ENCODE assay signal across 1 cellular context in the genomic region with DNA sequence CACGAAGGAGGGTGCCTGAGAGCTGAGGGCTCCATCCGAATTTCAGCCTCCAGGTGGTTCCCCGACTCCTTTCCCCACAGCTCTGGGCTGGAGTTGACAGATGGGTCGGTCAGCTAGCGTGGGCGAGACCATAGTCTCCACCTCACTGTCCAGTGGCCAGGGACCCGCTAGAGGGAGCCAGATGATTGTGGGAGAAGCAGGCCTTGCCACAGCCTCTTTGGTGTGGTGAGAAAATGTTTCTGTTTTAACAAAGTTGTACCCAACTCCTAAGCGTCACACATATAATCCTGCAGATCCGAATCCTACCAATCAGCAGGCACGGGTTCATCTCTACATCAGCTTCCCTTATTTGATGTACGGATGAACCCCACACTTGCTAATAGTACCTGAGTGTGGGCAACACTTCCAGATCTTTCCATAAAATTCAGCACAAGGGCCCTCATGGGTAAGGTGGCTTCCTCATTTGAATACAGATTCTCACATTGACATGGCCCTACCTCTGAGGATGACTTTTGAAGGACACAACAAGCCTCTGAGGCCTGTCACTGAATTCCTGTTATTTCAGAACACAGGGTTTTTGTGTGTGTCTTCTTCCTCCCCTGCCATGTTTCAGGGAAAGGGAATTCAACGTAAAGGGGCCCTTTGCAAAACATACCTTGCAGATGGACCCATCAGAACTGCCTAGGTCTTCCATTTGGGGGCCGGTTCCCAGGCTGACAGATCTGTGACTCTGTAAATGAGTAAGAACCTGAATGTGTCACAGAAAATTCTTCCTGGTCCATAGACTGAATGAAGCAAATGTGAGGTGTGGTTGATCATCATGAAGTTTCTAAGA.
TF ChIP-seq lines count a peak whose summit lies in the region.

No MANE protein-coding gene starts in this region.

TF ChIP-seq in HepG2, 621 proteins besides CTCF, POLR2A, EP300 and RAD21 (continued from another document and continues in another):
- TF ChIP-seq RFX1 (IDR thresholded peaks at IDR 0.05) (no peak), RBM39 (IDR thresholded peaks at IDR 0.05; ENCODE audit: low read depth, low read length, poor library complexity, severe bottlenecking) (no peak), REPIN1 (CRISPR knock-in tag; IDR thresholded peaks at IDR 0.05; ENCODE audit: borderline replicate concordance, low read depth) (peak; percentile 85; the same call in 1 of the 2 replicates), PRPF4 (IDR thresholded peaks at IDR 0.05; ENCODE audit: low read depth, low read length, poor library complexity, severe bottlenecking) (no peak), MXD4 (CRISPR knock-in tag; IDR thresholded peaks at IDR 0.05) (peak; percentile 79; the same call in 1 of the 2 replicates), CEBPB (IDR thresholded peaks at IDR 0.05; ENCODE audit: borderline replicate concordance, low read depth, low read length) (no peak), ZNF530 (CRISPR knock-in tag; IDR thresholded peaks at IDR 0.05; ENCODE audit: low read depth) (no peak), MXI1 (IDR thresholded peaks at IDR 0.05; ENCODE audit: borderline replicate concordance, low read depth, low read length) (peak; percentile 78; the same call in 1 of the 3 replicates), HCFC1 (IDR thresholded peaks at IDR 0.05; ENCODE audit: low read depth, low read length) (no peak), ZNF180 (CRISPR knock-in tag; IDR thresholded peaks at IDR 0.05; ENCODE audit: borderline replicate concordance, low read depth) (no peak), ZSCAN31 (CRISPR knock-in tag; IDR thresholded peaks at IDR 0.05; ENCODE audit: low read depth) (no peak), CEBPG (CRISPR knock-in tag; IDR thresholded peaks at IDR 0.05) (no peak), GFI1 (CRISPR knock-in tag; IDR thresholded peaks at IDR 0.05; ENCODE audit: borderline replicate concordance) (no peak), SNAI1 (CRISPR knock-in tag; IDR thresholded peaks at IDR 0.05; ENCODE audit: borderline replicate concordance) (no peak), ZNF138 (CRISPR knock-in tag; IDR thresholded peaks at IDR 0.05; ENCODE audit: low read depth) (no peak), ZMYM3 (CRISPR knock-in tag; IDR thresholded peaks at IDR 0.05) (no peak), ZNF7 (CRISPR knock-in tag; IDR thresholded peaks at IDR 0.05) (no peak), ZNF766 (CRISPR knock-in tag; IDR thresholded peaks at IDR 0.05; ENCODE audit: borderline replicate concordance) (peak; percentile 62; the same call in 1 of the 2 replicates), POLR2G (IDR thresholded peaks at IDR 0.05; ENCODE audit: low read depth, low read length) (no peak), ATRX (CRISPR knock-in tag; IDR thresholded peaks at IDR 0.05; ENCODE audit: borderline replicate concordance) (no peak), ASH2L (IDR thresholded peaks at IDR 0.05; ENCODE audit: insufficient read length, low read depth, low read length) (peak; percentile 29)
- TF ChIP-seq, protein P1, sequence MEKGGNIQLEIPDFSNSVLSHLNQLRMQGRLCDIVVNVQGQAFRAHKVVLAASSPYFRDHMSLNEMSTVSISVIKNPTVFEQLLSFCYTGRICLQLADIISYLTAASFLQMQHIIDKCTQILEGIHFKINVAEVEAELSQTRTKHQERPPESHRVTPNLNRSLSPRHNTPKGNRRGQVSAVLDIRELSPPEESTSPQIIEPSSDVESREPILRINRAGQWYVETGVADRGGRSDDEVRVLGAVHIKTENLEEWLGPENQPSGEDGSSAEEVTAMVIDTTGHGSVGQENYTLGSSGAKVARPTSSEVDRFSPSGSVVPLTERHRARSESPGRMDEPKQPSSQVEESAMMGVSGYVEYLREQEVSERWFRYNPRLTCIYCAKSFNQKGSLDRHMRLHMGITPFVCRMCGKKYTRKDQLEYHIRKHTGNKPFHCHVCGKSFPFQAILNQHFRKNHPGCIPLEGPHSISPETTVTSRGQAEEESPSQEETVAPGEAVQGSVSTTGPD (CRISPR knock-in tag; IDR thresholded peaks at IDR 0.05): no peak
- TF ChIP-seq, protein P2, sequence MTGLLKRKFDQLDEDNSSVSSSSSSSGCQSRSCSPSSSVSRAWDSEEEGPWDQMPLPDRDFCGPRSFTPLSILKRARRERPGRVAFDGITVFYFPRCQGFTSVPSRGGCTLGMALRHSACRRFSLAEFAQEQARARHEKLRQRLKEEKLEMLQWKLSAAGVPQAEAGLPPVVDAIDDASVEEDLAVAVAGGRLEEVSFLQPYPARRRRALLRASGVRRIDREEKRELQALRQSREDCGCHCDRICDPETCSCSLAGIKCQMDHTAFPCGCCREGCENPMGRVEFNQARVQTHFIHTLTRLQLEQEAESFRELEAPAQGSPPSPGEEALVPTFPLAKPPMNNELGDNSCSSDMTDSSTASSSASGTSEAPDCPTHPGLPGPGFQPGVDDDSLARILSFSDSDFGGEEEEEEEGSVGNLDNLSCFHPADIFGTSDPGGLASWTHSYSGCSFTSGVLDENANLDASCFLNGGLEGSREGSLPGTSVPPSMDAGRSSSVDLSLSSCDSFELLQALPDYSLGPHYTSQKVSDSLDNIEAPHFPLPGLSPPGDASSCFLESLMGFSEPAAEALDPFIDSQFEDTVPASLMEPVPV (CRISPR knock-in tag; IDR thresholded peaks at IDR 0.05): no peak
- TF ChIP-seq, protein P3, sequence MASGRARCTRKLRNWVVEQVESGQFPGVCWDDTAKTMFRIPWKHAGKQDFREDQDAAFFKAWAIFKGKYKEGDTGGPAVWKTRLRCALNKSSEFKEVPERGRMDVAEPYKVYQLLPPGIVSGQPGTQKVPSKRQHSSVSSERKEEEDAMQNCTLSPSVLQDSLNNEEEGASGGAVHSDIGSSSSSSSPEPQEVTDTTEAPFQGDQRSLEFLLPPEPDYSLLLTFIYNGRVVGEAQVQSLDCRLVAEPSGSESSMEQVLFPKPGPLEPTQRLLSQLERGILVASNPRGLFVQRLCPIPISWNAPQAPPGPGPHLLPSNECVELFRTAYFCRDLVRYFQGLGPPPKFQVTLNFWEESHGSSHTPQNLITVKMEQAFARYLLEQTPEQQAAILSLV (CRISPR knock-in tag; IDR thresholded peaks at IDR 0.05; ENCODE audit: borderline replicate concordance): no peak
- TF ChIP-seq, protein P4, sequence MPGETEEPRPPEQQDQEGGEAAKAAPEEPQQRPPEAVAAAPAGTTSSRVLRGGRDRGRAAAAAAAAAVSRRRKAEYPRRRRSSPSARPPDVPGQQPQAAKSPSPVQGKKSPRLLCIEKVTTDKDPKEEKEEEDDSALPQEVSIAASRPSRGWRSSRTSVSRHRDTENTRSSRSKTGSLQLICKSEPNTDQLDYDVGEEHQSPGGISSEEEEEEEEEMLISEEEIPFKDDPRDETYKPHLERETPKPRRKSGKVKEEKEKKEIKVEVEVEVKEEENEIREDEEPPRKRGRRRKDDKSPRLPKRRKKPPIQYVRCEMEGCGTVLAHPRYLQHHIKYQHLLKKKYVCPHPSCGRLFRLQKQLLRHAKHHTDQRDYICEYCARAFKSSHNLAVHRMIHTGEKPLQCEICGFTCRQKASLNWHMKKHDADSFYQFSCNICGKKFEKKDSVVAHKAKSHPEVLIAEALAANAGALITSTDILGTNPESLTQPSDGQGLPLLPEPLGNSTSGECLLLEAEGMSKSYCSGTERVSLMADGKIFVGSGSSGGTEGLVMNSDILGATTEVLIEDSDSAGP (CRISPR knock-in tag; IDR thresholded peaks at IDR 0.05; ENCODE audit: borderline replicate concordance): peak; percentile 79; the same call in 1 of the 2 replicates
- TF ChIP-seq, protein P5, sequence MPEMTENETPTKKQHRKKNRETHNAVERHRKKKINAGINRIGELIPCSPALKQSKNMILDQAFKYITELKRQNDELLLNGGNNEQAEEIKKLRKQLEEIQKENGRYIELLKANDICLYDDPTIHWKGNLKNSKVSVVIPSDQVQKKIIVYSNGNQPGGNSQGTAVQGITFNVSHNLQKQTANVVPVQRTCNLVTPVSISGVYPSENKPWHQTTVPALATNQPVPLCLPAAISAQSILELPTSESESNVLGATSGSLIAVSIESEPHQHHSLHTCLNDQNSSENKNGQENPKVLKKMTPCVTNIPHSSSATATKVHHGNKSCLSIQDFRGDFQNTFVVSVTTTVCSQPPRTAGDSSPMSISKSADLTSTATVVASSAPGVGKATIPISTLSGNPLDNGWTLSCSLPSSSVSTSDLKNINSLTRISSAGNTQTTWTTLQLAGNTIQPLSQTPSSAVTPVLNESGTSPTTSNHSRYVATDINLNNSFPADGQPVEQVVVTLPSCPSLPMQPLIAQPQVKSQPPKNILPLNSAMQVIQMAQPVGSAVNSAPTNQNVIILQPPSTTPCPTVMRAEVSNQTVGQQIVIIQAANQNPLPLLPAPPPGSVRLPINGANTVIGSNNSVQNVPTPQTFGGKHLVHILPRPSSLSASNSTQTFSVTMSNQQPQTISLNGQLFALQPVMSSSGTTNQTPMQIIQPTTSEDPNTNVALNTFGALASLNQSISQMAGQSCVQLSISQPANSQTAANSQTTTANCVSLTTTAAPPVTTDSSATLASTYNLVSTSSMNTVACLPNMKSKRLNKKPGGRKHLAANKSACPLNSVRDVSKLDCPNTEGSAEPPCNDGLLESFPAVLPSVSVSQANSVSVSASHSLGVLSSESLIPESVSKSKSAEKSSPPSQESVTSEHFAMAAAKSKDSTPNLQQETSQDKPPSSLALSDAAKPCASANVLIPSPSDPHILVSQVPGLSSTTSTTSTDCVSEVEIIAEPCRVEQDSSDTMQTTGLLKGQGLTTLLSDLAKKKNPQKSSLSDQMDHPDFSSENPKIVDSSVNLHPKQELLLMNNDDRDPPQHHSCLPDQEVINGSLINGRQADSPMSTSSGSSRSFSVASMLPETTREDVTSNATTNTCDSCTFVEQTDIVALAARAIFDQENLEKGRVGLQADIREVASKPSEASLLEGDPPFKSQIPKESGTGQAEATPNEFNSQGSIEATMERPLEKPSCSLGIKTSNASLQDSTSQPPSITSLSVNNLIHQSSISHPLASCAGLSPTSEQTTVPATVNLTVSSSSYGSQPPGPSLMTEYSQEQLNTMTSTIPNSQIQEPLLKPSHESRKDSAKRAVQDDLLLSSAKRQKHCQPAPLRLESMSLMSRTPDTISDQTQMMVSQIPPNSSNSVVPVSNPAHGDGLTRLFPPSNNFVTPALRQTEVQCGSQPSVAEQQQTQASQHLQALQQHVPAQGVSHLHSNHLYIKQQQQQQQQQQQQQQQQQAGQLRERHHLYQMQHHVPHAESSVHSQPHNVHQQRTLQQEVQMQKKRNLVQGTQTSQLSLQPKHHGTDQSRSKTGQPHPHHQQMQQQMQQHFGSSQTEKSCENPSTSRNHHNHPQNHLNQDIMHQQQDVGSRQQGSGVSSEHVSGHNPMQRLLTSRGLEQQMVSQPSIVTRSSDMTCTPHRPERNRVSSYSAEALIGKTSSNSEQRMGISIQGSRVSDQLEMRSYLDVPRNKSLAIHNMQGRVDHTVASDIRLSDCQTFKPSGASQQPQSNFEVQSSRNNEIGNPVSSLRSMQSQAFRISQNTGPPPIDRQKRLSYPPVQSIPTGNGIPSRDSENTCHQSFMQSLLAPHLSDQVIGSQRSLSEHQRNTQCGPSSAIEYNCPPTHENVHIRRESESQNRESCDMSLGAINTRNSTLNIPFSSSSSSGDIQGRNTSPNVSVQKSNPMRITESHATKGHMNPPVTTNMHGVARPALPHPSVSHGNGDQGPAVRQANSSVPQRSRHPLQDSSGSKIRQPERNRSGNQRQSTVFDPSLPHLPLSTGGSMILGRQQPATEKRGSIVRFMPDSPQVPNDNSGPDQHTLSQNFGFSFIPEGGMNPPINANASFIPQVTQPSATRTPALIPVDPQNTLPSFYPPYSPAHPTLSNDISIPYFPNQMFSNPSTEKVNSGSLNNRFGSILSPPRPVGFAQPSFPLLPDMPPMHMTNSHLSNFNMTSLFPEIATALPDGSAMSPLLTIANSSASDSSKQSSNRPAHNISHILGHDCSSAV (CRISPR knock-in tag; IDR thresholded peaks at IDR 0.05; ENCODE audit: borderline replicate concordance): no peak
- TF ChIP-seq, protein P6, sequence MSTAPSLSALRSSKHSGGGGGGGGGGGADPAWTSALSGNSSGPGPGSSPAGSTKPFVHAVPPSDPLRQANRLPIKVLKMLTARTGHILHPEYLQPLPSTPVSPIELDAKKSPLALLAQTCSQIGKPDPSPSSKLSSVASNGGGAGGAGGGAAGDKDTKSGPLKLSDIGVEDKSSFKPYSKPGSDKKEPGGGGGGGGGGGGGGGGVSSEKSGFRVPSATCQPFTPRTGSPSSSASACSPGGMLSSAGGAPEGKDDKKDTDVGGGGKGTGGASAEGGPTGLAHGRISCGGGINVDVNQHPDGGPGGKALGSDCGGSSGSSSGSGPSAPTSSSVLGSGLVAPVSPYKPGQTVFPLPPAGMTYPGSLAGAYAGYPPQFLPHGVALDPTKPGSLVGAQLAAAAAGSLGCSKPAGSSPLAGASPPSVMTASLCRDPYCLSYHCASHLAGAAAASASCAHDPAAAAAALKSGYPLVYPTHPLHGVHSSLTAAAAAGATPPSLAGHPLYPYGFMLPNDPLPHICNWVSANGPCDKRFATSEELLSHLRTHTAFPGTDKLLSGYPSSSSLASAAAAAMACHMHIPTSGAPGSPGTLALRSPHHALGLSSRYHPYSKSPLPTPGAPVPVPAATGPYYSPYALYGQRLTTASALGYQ (CRISPR knock-in tag; IDR thresholded peaks at IDR 0.05): no peak
- TF ChIP-seq, protein P7, sequence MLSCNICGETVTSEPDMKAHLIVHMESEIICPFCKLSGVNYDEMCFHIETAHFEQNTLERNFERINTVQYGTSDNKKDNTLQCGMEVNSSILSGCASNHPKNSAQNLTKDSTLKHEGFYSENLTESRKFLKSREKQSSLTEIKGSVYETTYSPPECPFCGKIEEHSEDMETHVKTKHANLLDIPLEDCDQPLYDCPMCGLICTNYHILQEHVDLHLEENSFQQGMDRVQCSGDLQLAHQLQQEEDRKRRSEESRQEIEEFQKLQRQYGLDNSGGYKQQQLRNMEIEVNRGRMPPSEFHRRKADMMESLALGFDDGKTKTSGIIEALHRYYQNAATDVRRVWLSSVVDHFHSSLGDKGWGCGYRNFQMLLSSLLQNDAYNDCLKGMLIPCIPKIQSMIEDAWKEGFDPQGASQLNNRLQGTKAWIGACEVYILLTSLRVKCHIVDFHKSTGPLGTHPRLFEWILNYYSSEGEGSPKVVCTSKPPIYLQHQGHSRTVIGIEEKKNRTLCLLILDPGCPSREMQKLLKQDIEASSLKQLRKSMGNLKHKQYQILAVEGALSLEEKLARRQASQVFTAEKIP (CRISPR knock-in tag; IDR thresholded peaks at IDR 0.05; ENCODE audit: borderline replicate concordance): no peak
- TF ChIP-seq, protein P8, sequence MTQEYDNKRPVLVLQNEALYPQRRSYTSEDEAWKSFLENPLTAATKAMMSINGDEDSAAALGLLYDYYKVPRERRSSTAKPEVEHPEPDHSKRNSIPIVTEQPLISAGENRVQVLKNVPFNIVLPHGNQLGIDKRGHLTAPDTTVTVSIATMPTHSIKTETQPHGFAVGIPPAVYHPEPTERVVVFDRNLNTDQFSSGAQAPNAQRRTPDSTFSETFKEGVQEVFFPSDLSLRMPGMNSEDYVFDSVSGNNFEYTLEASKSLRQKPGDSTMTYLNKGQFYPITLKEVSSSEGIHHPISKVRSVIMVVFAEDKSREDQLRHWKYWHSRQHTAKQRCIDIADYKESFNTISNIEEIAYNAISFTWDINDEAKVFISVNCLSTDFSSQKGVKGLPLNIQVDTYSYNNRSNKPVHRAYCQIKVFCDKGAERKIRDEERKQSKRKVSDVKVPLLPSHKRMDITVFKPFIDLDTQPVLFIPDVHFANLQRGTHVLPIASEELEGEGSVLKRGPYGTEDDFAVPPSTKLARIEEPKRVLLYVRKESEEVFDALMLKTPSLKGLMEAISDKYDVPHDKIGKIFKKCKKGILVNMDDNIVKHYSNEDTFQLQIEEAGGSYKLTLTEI (CRISPR knock-in tag; conservative IDR thresholded peaks at IDR 0.05): no peak
- TF ChIP-seq, protein P9, sequence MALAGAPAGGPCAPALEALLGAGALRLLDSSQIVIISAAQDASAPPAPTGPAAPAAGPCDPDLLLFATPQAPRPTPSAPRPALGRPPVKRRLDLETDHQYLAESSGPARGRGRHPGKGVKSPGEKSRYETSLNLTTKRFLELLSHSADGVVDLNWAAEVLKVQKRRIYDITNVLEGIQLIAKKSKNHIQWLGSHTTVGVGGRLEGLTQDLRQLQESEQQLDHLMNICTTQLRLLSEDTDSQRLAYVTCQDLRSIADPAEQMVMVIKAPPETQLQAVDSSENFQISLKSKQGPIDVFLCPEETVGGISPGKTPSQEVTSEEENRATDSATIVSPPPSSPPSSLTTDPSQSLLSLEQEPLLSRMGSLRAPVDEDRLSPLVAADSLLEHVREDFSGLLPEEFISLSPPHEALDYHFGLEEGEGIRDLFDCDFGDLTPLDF (CRISPR knock-in tag; IDR thresholded peaks at IDR 0.05): 0 out of 2 replicates have a peak, but pooled peaks have one; percentile 36
